1 cellular context compared by ENCODE assay signal in genomic region chr12:128818065-128819022, GRCh38.
A peak's percentile ranks its signal among the peaks of the same experiment; 100 is the strongest.
TF ChIP-seq lines count a peak whose summit lies in the region.

No MANE protein-coding gene starts in this region.

TF ChIP-seq in GM12878, 131 proteins besides CTCF, POLR2A, EP300 and RAD21 (continued from another document and continues in another):
- TF ChIP-seq ZNF687 (IDR thresholded peaks at IDR 0.05) (peak; percentile 84), ZNF592 (IDR thresholded peaks at IDR 0.05) (peak; percentile 60), ZNF217 (IDR thresholded peaks at IDR 0.05) (no peak), CHD1 (IDR thresholded peaks at IDR 0.05; ENCODE audit: low read depth, low read length) (0 out of 2 replicates have a peak, but pooled peaks have one; percentile 9), GABPA (IDR thresholded peaks at IDR 0.05; ENCODE audit: low read depth) (no peak), SPI1 (IDR thresholded peaks at IDR 0.05; ENCODE audit: borderline replicate concordance, insufficient read depth, low read depth, low read length) (peak; percentile 77), EED (IDR thresholded peaks at IDR 0.05; ENCODE audit: low read depth) (no peak), ZNF207 (IDR thresholded peaks at IDR 0.05; ENCODE audit: borderline replicate concordance) (no peak), SUZ12 (IDR thresholded peaks at IDR 0.05; ENCODE audit: unreplicated experiment) (no peak), SUPT20H (IDR thresholded peaks at IDR 0.05; ENCODE audit: borderline replicate concordance, control insufficient read depth, low read depth, low read length) (no peak), JUNB (IDR thresholded peaks at IDR 0.05) (0 out of 2 replicates have a peak, but pooled peaks have one; percentile 9), FOS (IDR thresholded peaks at IDR 0.05; ENCODE audit: borderline replicate concordance, extremely low read depth, insufficient read length) (no peak), RB1 (IDR thresholded peaks at IDR 0.05; ENCODE audit: borderline replicate concordance) (no peak), POLR2AphosphoS5 (IDR thresholded peaks at IDR 0.05; ENCODE audit: low read length) (peak; percentile 86), CBFB (IDR thresholded peaks at IDR 0.05; ENCODE audit: low read depth) (no peak), PML (IDR thresholded peaks at IDR 0.05; ENCODE audit: low read length) (0 out of 2 replicates have a peak, but pooled peaks have one; percentile 47), SKIL (IDR thresholded peaks at IDR 0.05; ENCODE audit: low read depth, poor library complexity, severe bottlenecking) (no peak), MEF2B (IDR thresholded peaks at IDR 0.05; ENCODE audit: partially characterized antibody, poor library complexity, severe bottlenecking) (no peak), HSF1 (IDR thresholded peaks at IDR 0.05; ENCODE audit: low read depth, low read length) (no peak), TARDBP (IDR thresholded peaks at IDR 0.05; ENCODE audit: borderline replicate concordance) (no peak), ZBTB40 (IDR thresholded peaks at IDR 0.05; ENCODE audit: borderline replicate concordance) (no peak), ZSCAN29 (IDR thresholded peaks at IDR 0.05) (no peak), RAD51 (IDR thresholded peaks at IDR 0.05) (no peak; the same call in 1 of the 2 replicates), NR2F1 (conservative IDR thresholded peaks at IDR 0.05) (peak; percentile 62), BCLAF1 (IDR thresholded peaks at IDR 0.05) (no peak), BCL11A (IDR thresholded peaks at IDR 0.05; ENCODE audit: low read depth, low read length) (no peak), BACH1 (IDR thresholded peaks at IDR 0.05; ENCODE audit: borderline replicate concordance) (no peak), CEBPB (IDR thresholded peaks at IDR 0.05; ENCODE audit: borderline replicate concordance in 1 of 2, low read depth in 2 of 2, low read length in 2 of 2) (no peak), SIX5 (IDR thresholded peaks at IDR 0.05; ENCODE audit: low read depth, low read length, severe bottlenecking) (no peak), EZH2 (IDR thresholded peaks at IDR 0.05; ENCODE audit: borderline replicate concordance, control insufficient read depth, low read depth, low read length) (no peak), SP1 (IDR thresholded peaks at IDR 0.05; ENCODE audit: low read depth, low read length) (no peak), MYC (IDR thresholded peaks at IDR 0.05; ENCODE audit: insufficient read depth, insufficient read length, insufficient replicate concordance, low read length, severe bottlenecking) (no peak), YY1 (IDR thresholded peaks at IDR 0.05; ENCODE audit: low read depth, low read length) (no peak)
